In the genomic region with DNA sequence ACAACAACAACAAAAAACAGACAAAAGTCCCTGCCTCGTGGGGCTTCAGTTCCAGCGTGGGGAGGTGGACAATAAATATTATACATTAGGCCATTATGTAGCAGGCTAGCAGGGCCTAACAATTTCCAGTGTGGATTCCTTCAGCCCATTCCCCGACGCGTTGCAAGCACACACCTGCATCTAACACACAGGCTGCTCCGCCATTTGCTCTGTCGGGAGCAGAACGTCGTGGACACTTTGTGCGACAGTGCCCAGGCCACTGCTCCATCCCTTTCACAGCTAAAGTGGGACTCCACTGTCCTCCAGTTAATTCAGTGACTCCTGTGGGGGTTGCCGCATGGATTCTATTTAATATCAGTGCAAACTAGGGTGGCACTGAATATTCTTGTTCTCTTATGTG, we compare ENCODE assay signal across 1 cellular context.
TF ChIP-seq lines count a peak whose summit lies in the region.

No MANE protein-coding gene starts in this region.

TF ChIP-seq in H1, 55 proteins besides CTCF, POLR2A, EP300 and RAD21 (continued from another document):
- TF ChIP-seq POLR2AphosphoS5 (IDR thresholded peaks at IDR 0.05; ENCODE audit: low read depth, low read length) (no peak), RNF2 (IDR thresholded peaks at IDR 0.05; ENCODE audit: borderline replicate concordance, low read depth, low read length, missing control alignments, poor library complexity, severe bottlenecking) (no peak), SP4 (IDR thresholded peaks at IDR 0.05; ENCODE audit: low read length) (no peak), GABPA (IDR thresholded peaks at IDR 0.05; ENCODE audit: borderline replicate concordance, insufficient read depth, low read length) (no peak)
- TF ChIP-seq, protein P1, sequence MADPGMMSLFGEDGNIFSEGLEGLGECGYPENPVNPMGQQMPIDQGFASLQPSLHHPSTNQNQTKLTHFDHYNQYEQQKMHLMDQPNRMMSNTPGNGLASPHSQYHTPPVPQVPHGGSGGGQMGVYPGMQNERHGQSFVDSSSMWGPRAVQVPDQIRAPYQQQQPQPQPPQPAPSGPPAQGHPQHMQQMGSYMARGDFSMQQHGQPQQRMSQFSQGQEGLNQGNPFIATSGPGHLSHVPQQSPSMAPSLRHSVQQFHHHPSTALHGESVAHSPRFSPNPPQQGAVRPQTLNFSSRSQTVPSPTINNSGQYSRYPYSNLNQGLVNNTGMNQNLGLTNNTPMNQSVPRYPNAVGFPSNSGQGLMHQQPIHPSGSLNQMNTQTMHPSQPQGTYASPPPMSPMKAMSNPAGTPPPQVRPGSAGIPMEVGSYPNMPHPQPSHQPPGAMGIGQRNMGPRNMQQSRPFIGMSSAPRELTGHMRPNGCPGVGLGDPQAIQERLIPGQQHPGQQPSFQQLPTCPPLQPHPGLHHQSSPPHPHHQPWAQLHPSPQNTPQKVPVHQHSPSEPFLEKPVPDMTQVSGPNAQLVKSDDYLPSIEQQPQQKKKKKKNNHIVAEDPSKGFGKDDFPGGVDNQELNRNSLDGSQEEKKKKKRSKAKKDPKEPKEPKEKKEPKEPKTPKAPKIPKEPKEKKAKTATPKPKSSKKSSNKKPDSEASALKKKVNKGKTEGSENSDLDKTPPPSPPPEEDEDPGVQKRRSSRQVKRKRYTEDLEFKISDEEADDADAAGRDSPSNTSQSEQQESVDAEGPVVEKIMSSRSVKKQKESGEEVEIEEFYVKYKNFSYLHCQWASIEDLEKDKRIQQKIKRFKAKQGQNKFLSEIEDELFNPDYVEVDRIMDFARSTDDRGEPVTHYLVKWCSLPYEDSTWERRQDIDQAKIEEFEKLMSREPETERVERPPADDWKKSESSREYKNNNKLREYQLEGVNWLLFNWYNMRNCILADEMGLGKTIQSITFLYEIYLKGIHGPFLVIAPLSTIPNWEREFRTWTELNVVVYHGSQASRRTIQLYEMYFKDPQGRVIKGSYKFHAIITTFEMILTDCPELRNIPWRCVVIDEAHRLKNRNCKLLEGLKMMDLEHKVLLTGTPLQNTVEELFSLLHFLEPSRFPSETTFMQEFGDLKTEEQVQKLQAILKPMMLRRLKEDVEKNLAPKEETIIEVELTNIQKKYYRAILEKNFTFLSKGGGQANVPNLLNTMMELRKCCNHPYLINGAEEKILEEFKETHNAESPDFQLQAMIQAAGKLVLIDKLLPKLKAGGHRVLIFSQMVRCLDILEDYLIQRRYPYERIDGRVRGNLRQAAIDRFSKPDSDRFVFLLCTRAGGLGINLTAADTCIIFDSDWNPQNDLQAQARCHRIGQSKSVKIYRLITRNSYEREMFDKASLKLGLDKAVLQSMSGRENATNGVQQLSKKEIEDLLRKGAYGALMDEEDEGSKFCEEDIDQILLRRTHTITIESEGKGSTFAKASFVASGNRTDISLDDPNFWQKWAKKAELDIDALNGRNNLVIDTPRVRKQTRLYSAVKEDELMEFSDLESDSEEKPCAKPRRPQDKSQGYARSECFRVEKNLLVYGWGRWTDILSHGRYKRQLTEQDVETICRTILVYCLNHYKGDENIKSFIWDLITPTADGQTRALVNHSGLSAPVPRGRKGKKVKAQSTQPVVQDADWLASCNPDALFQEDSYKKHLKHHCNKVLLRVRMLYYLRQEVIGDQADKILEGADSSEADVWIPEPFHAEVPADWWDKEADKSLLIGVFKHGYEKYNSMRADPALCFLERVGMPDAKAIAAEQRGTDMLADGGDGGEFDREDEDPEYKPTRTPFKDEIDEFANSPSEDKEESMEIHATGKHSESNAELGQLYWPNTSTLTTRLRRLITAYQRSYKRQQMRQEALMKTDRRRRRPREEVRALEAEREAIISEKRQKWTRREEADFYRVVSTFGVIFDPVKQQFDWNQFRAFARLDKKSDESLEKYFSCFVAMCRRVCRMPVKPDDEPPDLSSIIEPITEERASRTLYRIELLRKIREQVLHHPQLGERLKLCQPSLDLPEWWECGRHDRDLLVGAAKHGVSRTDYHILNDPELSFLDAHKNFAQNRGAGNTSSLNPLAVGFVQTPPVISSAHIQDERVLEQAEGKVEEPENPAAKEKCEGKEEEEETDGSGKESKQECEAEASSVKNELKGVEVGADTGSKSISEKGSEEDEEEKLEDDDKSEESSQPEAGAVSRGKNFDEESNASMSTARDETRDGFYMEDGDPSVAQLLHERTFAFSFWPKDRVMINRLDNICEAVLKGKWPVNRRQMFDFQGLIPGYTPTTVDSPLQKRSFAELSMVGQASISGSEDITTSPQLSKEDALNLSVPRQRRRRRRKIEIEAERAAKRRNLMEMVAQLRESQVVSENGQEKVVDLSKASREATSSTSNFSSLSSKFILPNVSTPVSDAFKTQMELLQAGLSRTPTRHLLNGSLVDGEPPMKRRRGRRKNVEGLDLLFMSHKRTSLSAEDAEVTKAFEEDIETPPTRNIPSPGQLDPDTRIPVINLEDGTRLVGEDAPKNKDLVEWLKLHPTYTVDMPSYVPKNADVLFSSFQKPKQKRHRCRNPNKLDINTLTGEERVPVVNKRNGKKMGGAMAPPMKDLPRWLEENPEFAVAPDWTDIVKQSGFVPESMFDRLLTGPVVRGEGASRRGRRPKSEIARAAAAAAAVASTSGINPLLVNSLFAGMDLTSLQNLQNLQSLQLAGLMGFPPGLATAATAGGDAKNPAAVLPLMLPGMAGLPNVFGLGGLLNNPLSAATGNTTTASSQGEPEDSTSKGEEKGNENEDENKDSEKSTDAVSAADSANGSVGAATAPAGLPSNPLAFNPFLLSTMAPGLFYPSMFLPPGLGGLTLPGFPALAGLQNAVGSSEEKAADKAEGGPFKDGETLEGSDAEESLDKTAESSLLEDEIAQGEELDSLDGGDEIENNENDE (IDR thresholded peaks at IDR 0.05; ENCODE audit: insufficient replicate concordance, low read length): no peak
TF ChIP-seq in H1: peak in this region for 0.
